19 cellular contexts compared by ENCODE assay signal in the genomic region with DNA sequence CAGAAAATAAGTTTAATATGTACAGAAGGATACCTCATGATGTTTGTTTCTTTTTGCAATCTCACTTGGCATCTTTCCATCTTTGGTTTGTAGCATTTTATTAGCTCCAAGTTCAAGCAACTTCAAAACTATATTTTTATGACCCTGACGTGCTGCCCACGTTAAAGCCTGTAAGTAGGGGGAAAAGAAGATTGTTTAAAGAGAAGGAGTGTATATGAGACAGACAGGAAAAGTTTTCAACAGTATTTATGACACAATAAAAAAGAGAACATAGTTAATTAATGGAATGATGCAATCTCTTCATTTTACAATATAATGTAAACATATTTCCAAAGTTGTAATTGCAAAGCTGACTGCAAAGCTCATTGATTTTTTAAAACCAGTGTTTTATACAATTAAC. TPM values are rescaled to one million over a fixed set of nuclear protein-coding genes. Genes with fewer than 3 reads are reported as not detected.
DNase-seq lines count a peak whose midpoint lies in the region; ATAC-seq and TF ChIP-seq lines count a peak whose summit lies in the region.
"Had no signal": no experiment of that assay in that cellular context is flagged by ENCODE, and none has a peak within 500 bp of the region (broad histone marks: within the 10 kb centered on the region; RNA-seq: fewer than 3 reads in every experiment).

No MANE protein-coding gene starts in this region.

- no peaks in the 10 kb centered on the region for H3K27me3 ChIP-seq in SU-DHL-6 (ENCODE audit: low read length)
- H3K27me3 ChIP-seq in CD4-positive, alpha-beta memory T cell (ENCODE audit: insufficient read depth, low read length) = no peaks in the 10 kb centered on the region

- H3K27me3 Mint-ChIP-seq in CD4-positive, alpha-beta memory T cell = no peaks in the 10 kb centered on the region
- H3K27me3 Mint-ChIP-seq in type B pancreatic cell = no peaks in the 10 kb centered on the region
- H3K27me3 Mint-ChIP-seq: T-cell had no signal

- H3K9me3 ChIP-seq in HEK293 (ENCODE audit: control insufficient read depth, insufficient read depth, low read depth, low read length) (no peaks in the 10 kb centered on the region), SU-DHL-6 (ENCODE audit: insufficient read depth, low read length) (peaks cover 13% of the 10 kb centered on the region; the same call in 1 of the 2 replicates)
- H3K9me3 ChIP-seq in CD4-positive, alpha-beta memory T cell (ENCODE audit: control insufficient read depth in 1 of 2, low read length in 2 of 2) = no peaks in the 10 kb centered on the region

- peak overlapping the region; percentile 95 for H3K27ac ChIP-seq in C4-2B
- no peak overlapping the region for H3K27ac ChIP-seq in HEK293 (ENCODE audit: extremely low read depth, low read depth, low read length)
- peak overlapping the region; percentile 100 for H3K27ac ChIP-seq in SU-DHL-6 (ENCODE audit: low read depth, low read length)
- no peak overlapping the region for H3K27ac ChIP-seq in CD4-positive, alpha-beta memory T cell (ENCODE audit: low read depth, low read length)
- H3K27ac ChIP-seq: GM23248 had no signal

- peak overlapping the region in 1 of 8 donors; percentile 41 for H3K4me3 Mint-ChIP-seq in CD4-positive, alpha-beta memory T cell
- no peak overlapping the region for H3K4me3 Mint-ChIP-seq in type B pancreatic cell
- H3K4me3 Mint-ChIP-seq: CD14-positive monocyte, T-cell had no signal

- H3K4me3 ChIP-seq in HEK293 (ENCODE audit: low read depth, low read length) = no peak overlapping the region
- peak overlapping the region; percentile 49 for H3K4me3 ChIP-seq in SU-DHL-6 (ENCODE audit: insufficient read depth, low read length, poor library complexity, severe bottlenecking)
- no peak overlapping the region for H3K4me3 ChIP-seq in fibroblast of villous mesenchyme (ENCODE audit: low read depth, low read length)
- H3K4me3 ChIP-seq in CD4-positive, alpha-beta memory T cell (ENCODE audit: low read length in 2 of 2) = no peak overlapping the region
- H3K4me3 ChIP-seq: GM23248 had no signal

- peak overlapping the region; percentile 59 for H3K9ac ChIP-seq in SU-DHL-6 (ENCODE audit: low read length)
- H3K9ac ChIP-seq: GM23248 had no signal

- ATAC-seq in GM19397 (IDR thresholded peaks at IDR 0.05; ENCODE audit: unreplicated experiment) = no peak
- ATAC-seq: T-cell had no signal

- no peaks in the 10 kb centered on the region for H3K36me3 Mint-ChIP-seq in CD4-positive, alpha-beta memory T cell
- no peaks in the 10 kb centered on the region for H3K36me3 Mint-ChIP-seq in type B pancreatic cell
- H3K36me3 Mint-ChIP-seq: CD14-positive monocyte, T-cell had no signal

- peaks cover 5 to 20% (median 12%) of the 10 kb centered on the region in 8 donors for H3K9me3 Mint-ChIP-seq in CD4-positive, alpha-beta memory T cell
- peaks cover 5% of the 10 kb centered on the region for H3K9me3 Mint-ChIP-seq in type B pancreatic cell

- CTCF ChIA-PET in HEK293 (lab: Yijun Ruan, JAX) = interaction anchor here (0.6 to 3.2 kb wide), 7 partner anchors 72 to 859 kb away, joined by 3 to 19 read pairs (median 4); no protein-coding TSS in a partner anchor
- CTCF ChIA-PET in CD4-positive, alpha-beta memory T cell (lab: Charles Lee; ENCODE audit: partially characterized antibody) = no interaction called here

- H3K9me2 ChIP-seq in SU-DHL-6 (replicated peaks; ENCODE audit: insufficient read depth, low read length) = no peaks in the 10 kb centered on the region

- POLR2A ChIA-PET in HEK293 (lab: Yijun Ruan, JAX) = no interaction called here
- POLR2A ChIA-PET in CD4-positive, alpha-beta memory T cell (lab: Charles Lee; ENCODE audit: partially characterized antibody) = no interaction called here

- DNase-seq in fibroblast of villous mesenchyme (ENCODE audit: low read depth) (peak; percentile 97), NCI-H2081 (lab: John Stamatoyannopoulos, UW) (no peak), type B pancreatic cell (ENCODE audit: extremely low spot score, unreplicated experiment) (no peak)
- no peak for DNase-seq in CD4-positive, alpha-beta memory T cell
- DNase-seq: Caco-2, DMS153, GM23248, KG1, MM.1S, NCI-H1417 treated with DMSO at 0.1 percent for 48 hours, NCI-H1930, NCI-H510A treated with DMSO at 0.1 percent for 48 hours, NCI-H82, T-cell had no signal

- peaks cover 13% of the 10 kb centered on the region for H3K79me2 ChIP-seq in SU-DHL-6 (ENCODE audit: insufficient read depth, low read length)

- H3K4me2 ChIP-seq in SU-DHL-6 (ENCODE audit: low read depth, low read length, poor library complexity, severe bottlenecking) = peak overlapping the region; percentile 99

- intact Hi-C loops in CD4-positive, alpha-beta memory T cell (cut with micrococcal nuclease) = no loop called here

- peaks cover 67% of the 10 kb centered on the region for H3F3A ChIP-seq in SU-DHL-6 (ENCODE audit: insufficient read depth)

- no peak overlapping the region for H3K27ac Mint-ChIP-seq in CD4-positive, alpha-beta memory T cell
- H3K27ac Mint-ChIP-seq in type B pancreatic cell = no peak overlapping the region
- H3K27ac Mint-ChIP-seq: T-cell had no signal

- H4K20me1 ChIP-seq in SU-DHL-6 (ENCODE audit: low read depth, low read length) = no peaks in the 10 kb centered on the region

- no peak overlapping the region for H2AFZ ChIP-seq in SU-DHL-6 (ENCODE audit: low read depth, low read length, severe bottlenecking)
- H2AFZ ChIP-seq: GM23248 had no signal

- H3K4me1 Mint-ChIP-seq in CD4-positive, alpha-beta memory T cell = no peaks in the 10 kb centered on the region
- peaks cover 4% of the 10 kb centered on the region for H3K4me1 Mint-ChIP-seq in type B pancreatic cell (ENCODE audit: unreplicated experiment)
- H3K4me1 Mint-ChIP-seq: CD14-positive monocyte, T-cell had no signal

- peaks cover 7% of the 10 kb centered on the region; the same call in 1 of the 2 replicates for H3K4me1 ChIP-seq in HEK293 (ENCODE audit: control insufficient read depth, insufficient read depth, low read length)
- no peaks in the 10 kb centered on the region for H3K4me1 ChIP-seq in CD4-positive, alpha-beta memory T cell (ENCODE audit: insufficient read depth, low read length)
- H3K4me1 ChIP-seq: Caco-2 had no signal

- H3K36me3 ChIP-seq in HEK293 (ENCODE audit: control insufficient read depth in 2 of 2, insufficient read depth in 1 of 2, low read length in 2 of 2) = no peaks in the 10 kb centered on the region
- peaks cover 8% of the 10 kb centered on the region; the same call in 1 of the 2 replicates for H3K36me3 ChIP-seq in SU-DHL-6 (ENCODE audit: low read length)
- no peaks in the 10 kb centered on the region for H3K36me3 ChIP-seq in CD4-positive, alpha-beta memory T cell (ENCODE audit: insufficient read depth, low read length)

- TF ChIP-seq CTCF in C4-2B (conservative IDR thresholded peaks at IDR 0.05) (no peak), HEK293 (tag by site-specific recombination; IDR thresholded peaks at IDR 0.05) (no peak), SU-DHL-6 (IDR thresholded peaks at IDR 0.05; ENCODE audit: insufficient read depth, low read length, poor library complexity, severe bottlenecking) (no peak), fibroblast of villous mesenchyme (IDR thresholded peaks at IDR 0.05; ENCODE audit: insufficient read depth, low read depth, low read length) (no peak), type B pancreatic cell (conservative IDR thresholded peaks at IDR 0.05) (no peak)

TF ChIP-seq in HEK293, 187 proteins besides CTCF, POLR2A, EP300 and RAD21 (continues in another document):
- TF ChIP-seq BCL11A (tag by site-specific recombination; IDR thresholded peaks at IDR 0.05; ENCODE audit: low read depth) (peak; percentile 59; the same call in 1 of the 2 replicates), ZNF174 (tag by site-specific recombination; IDR thresholded peaks at IDR 0.05) (no peak)
- TF ChIP-seq, protein P1, sequence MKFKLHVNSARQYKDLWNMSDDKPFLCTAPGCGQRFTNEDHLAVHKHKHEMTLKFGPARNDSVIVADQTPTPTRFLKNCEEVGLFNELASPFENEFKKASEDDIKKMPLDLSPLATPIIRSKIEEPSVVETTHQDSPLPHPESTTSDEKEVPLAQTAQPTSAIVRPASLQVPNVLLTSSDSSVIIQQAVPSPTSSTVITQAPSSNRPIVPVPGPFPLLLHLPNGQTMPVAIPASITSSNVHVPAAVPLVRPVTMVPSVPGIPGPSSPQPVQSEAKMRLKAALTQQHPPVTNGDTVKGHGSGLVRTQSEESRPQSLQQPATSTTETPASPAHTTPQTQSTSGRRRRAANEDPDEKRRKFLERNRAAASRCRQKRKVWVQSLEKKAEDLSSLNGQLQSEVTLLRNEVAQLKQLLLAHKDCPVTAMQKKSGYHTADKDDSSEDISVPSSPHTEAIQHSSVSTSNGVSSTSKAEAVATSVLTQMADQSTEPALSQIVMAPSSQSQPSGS (tag by site-specific recombination; IDR thresholded peaks at IDR 0.05; ENCODE audit: low read depth) = peak; percentile 71
- TF ChIP-seq, protein P2, sequence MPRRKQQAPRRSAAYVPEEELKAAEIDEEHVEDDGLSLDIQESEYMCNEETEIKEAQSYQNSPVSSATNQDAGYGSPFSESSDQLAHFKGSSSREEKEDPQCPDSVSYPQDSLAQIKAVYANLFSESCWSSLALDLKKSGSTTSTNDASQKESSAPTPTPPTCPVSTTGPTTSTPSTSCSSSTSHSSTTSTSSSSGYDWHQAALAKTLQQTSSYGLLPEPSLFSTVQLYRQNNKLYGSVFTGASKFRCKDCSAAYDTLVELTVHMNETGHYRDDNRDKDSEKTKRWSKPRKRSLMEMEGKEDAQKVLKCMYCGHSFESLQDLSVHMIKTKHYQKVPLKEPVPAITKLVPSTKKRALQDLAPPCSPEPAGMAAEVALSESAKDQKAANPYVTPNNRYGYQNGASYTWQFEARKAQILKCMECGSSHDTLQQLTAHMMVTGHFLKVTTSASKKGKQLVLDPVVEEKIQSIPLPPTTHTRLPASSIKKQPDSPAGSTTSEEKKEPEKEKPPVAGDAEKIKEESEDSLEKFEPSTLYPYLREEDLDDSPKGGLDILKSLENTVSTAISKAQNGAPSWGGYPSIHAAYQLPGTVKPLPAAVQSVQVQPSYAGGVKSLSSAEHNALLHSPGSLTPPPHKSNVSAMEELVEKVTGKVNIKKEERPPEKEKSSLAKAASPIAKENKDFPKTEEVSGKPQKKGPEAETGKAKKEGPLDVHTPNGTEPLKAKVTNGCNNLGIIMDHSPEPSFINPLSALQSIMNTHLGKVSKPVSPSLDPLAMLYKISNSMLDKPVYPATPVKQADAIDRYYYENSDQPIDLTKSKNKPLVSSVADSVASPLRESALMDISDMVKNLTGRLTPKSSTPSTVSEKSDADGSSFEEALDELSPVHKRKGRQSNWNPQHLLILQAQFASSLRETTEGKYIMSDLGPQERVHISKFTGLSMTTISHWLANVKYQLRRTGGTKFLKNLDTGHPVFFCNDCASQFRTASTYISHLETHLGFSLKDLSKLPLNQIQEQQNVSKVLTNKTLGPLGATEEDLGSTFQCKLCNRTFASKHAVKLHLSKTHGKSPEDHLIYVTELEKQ (tag by site-specific recombination; IDR thresholded peaks at IDR 0.05; ENCODE audit: borderline replicate concordance) = 0 out of 2 replicates have a peak, but pooled peaks have one; percentile 32

RNA-seq across cellular contexts. Expression of a gene that starts 42.6 kb away (rescaled TPM):
- total RNA-seq in fibroblast of villous mesenchyme (under 0.01 TPM in 2 replicates), type B pancreatic cell (ENCODE audit: low replicate concordance) (not detected in 2 replicates)
- total RNA-seq in CD4-positive, alpha-beta memory T cell = not detected
- not detected for polyA plus RNA-seq in CD4-positive, alpha-beta memory T cell
- total RNA-seq: Caco-2, GM23248, T-cell had no signal
- polyA plus RNA-seq: CD14-positive monocyte, GM23248 had no signal

Comparison
In these comparisons a context has a peak if more than half of its experiments do, and no peak if none do; other contexts are left out.
1. H3K27ac ChIP-seq: peak in C4-2B (single experiment) and SU-DHL-6 (single experiment); none in HEK293 (single experiment) and CD4-positive, alpha-beta memory T cell (single experiment).